ENCODE assay signal across 9 cellular contexts in genomic region chr14:68250950-68251765, GRCh38.
DNase-seq lines count a peak whose midpoint lies in the region; ATAC-seq, FAIRE-seq and TF ChIP-seq lines count a peak whose summit lies in the region.
"Had no signal": no experiment of that assay in that cellular context is flagged by ENCODE, and none has a peak within 500 bp of the region (broad histone marks: within the 10 kb centered on the region; RNA-seq: fewer than 3 reads in every experiment).

No MANE protein-coding gene starts in this region.

- 55% methylated on average over 4 of the region's 4 CpGs; no CpG with 5 or more reads in 1 of the 2 experiments for WGBS in H1 (ENCODE audit: extremely low coverage in 1 of 2, insufficient coverage in 1 of 2, insufficient read length in 1 of 2, insufficient replicate concordance in 2 of 2, low coverage in 1 of 2, low lambda C conversion rate in 2 of 2, missing lambda C conversion rate in 1 of 2), 2 experiments

- H3K36me3 ChIP-seq in H1 (ENCODE audit: control insufficient read depth in 2 of 4, insufficient read depth in 4 of 4, low read length in 3 of 4) (no peaks in the 10 kb centered on the region), rectal smooth muscle tissue (ENCODE audit: control insufficient read depth, insufficient read depth, low read length) (no peaks in the 10 kb centered on the region)

- CTCF ChIA-PET in GM10248 (lab: Yijun Ruan, JAX): interaction anchor here (0.8 to 15.7 kb wide), 18 partner anchors 8 to 574 kb away, joined by 3 to 176 read pairs (median 8); no protein-coding TSS in a partner anchor
- CTCF ChIA-PET in H1 (lab: Charles Lee; ENCODE audit: partially characterized antibody): interaction anchor here (0.6 to 6.3 kb wide), 14 partner anchors 9 to 567 kb away, joined by 3 to 76 read pairs (median 3); no protein-coding TSS in a partner anchor

- TF ChIP-seq RAD21 in H1 (IDR thresholded peaks at IDR 0.05 in 1 of 2, conservative IDR thresholded peaks at IDR 0.05 in 1 of 2; ENCODE audit: low read depth in 2 of 2, low read length in 2 of 2): peak in 1 of 2 experiments; percentile 37; a peak in 2 of 4 replicates

- no peaks in the 10 kb centered on the region for H3K79me2 ChIP-seq in H1 (ENCODE audit: control insufficient read depth in 1 of 2, insufficient read depth in 2 of 2, low read length in 2 of 2)

- no peak for TF ChIP-seq POLR2A in H1 (IDR thresholded peaks at IDR 0.05; ENCODE audit: control extremely low read depth in 1 of 2, low read depth in 2 of 2, low read length in 2 of 2)

- H3K27me3 ChIP-seq in H1 (replicated peaks in 1 of 4; ENCODE audit: control insufficient read depth in 3 of 4, extremely low read depth in 1 of 4, insufficient read depth in 3 of 4, low read length in 3 of 4) (no peaks in the 10 kb centered on the region), rectal smooth muscle tissue (ENCODE audit: control insufficient read depth, insufficient read depth, low read length) (no peaks in the 10 kb centered on the region)

- no peak overlapping the region for H2AFZ ChIP-seq in H1 (ENCODE audit: low read length)

- no peak overlapping the region for H2BK5ac ChIP-seq in H1 (ENCODE audit: low read depth, low read length)

- H3K9ac ChIP-seq in H1 (replicated peaks in 1 of 4; ENCODE audit: extremely low read depth in 1 of 4, low read depth in 3 of 4, low read length in 3 of 4): no peak overlapping the region
- no peak overlapping the region for H3K9ac ChIP-seq in rectal smooth muscle tissue (ENCODE audit: low read length)

- peak; percentile 23 for TF ChIP-seq CTCF in GM10248 (IDR thresholded peaks at IDR 0.05; ENCODE audit: control extremely low read depth, extremely low read depth, low read depth, missing control alignments)
- TF ChIP-seq CTCF in H1 (IDR thresholded peaks at IDR 0.05; ENCODE audit: control extremely low read depth in 1 of 3, insufficient read depth in 1 of 3, low read depth in 1 of 3, low read length in 3 of 3): peak in 1 of 3 experiments; percentile 2; a peak in 1 of 4 replicates
- no peak for TF ChIP-seq CTCF in D721Med (IDR thresholded peaks at IDR 0.05; ENCODE audit: insufficient read depth, missing control alignments)

- FAIRE-seq in H1 (lab: Jason Lieb, UNC): no peak
- no peak for FAIRE-seq in D721Med (lab: Jason Lieb, UNC)

- no peak overlapping the region for H4K5ac ChIP-seq in H1 (ENCODE audit: insufficient read length, low read depth, low read length)

- H3K9me3 ChIP-seq in H1 (ENCODE audit: insufficient read depth in 2 of 2, low read depth in 1 of 2, low read length in 1 of 2): no peaks in the 10 kb centered on the region

- H2BK120ac ChIP-seq in H1 (replicated peaks; ENCODE audit: low read depth, low read length): no peak overlapping the region

- H2AK5ac ChIP-seq in H1 (ENCODE audit: low read depth, low read length): 0 out of 2 replicates have a peak overlapping the region, but pooled peaks have one; percentile 19

- no peak overlapping the region for H3K4me3 ChIP-seq in H1 (ENCODE audit: extremely low read depth in 1 of 4, insufficient read depth in 2 of 4, low read depth in 3 of 4, low read length in 4 of 4)
- no peak overlapping the region for H3K4me3 ChIP-seq in rectal smooth muscle tissue (ENCODE audit: low read length)

- no peak overlapping the region for H3K56ac ChIP-seq in H1 (replicated peaks; ENCODE audit: insufficient read length, low read depth, low read length)

- H2BK12ac ChIP-seq in H1 (ENCODE audit: low read depth, low read length): no peak overlapping the region

- H3K23ac ChIP-seq in H1 (ENCODE audit: insufficient read length): no peak overlapping the region

- H4K8ac ChIP-seq in H1 (ENCODE audit: extremely low read depth, insufficient read depth, low read length): no peak overlapping the region

- H3K4me1 ChIP-seq in H1 (replicated peaks in 1 of 4; ENCODE audit: control insufficient read depth in 3 of 4, insufficient read depth in 4 of 4, low read length in 3 of 4) (peaks cover 2 to 22% (median 14%) of the 10 kb centered on the region in 4 experiments; a peak in 5 of 7 replicates), rectal smooth muscle tissue (ENCODE audit: control insufficient read depth, insufficient read depth, low read length) (peaks cover 60% of the 10 kb centered on the region)

- H3K4me2 ChIP-seq in H1 (ENCODE audit: insufficient read depth in 1 of 2, low read depth in 2 of 2, low read length in 2 of 2): no peak overlapping the region

- no peaks in the 10 kb centered on the region for H4K20me1 ChIP-seq in H1 (replicated peaks in 1 of 2; ENCODE audit: control insufficient read depth in 1 of 2, insufficient read depth in 2 of 2, low read length in 2 of 2)

- H3K27ac ChIP-seq in H1 (ENCODE audit: low read depth, low read length) (no peak overlapping the region), rectal smooth muscle tissue (ENCODE audit: low read depth, low read length) (peak overlapping the region; percentile 86)

- DNase-seq in GM10248 (ENCODE audit: extremely low spot score) (no peak), NCI-H1105 (lab: John Stamatoyannopoulos, UW) (peak; percentile 12), H1 (ENCODE audit: low read depth in 1 of 2, low spot score in 2 of 2) (no peak), T1000 (lab: John Stamatoyannopoulos, UW) (no peak), D721Med (ENCODE audit: insufficient read length, low spot score) (no peak), HPDE6-E6E7 (ENCODE audit: extremely low spot score) (no peak)
- DNase-seq: head of caudate nucleus had no signal

- H3K14ac ChIP-seq in H1 (ENCODE audit: insufficient read length): no peak overlapping the region

- no peaks in the 10 kb centered on the region for H3K23me2 ChIP-seq in H1 (ENCODE audit: low read depth, low read length)

- TF ChIP-seq EP300 in H1 (IDR thresholded peaks at IDR 0.05; ENCODE audit: borderline replicate concordance in 1 of 2, low read depth in 2 of 2, low read length in 2 of 2): no peak

- peak overlapping the region; percentile 51; the same call in 1 of the 2 replicates for H2BK20ac ChIP-seq in H1 (ENCODE audit: low read length)

- POLR2A ChIA-PET in GM10248 (lab: Yijun Ruan, JAX) (no interaction called here), H1 (lab: Charles Lee; ENCODE audit: partially characterized antibody) (interaction anchor here (1.2 to 3.1 kb wide), 4 partner anchors 10 to 565 kb away, joined by 4 to 15 read pairs (median 5); partner anchors contain the start of gene ZFP36L1)

- no peak overlapping the region for H3K4ac ChIP-seq in H1 (replicated peaks; ENCODE audit: insufficient read length, low read depth, low read length)

- no peak overlapping the region for H3K18ac ChIP-seq in H1 (ENCODE audit: extremely low read depth, low read length)

- H2BK15ac ChIP-seq in H1 (ENCODE audit: low read length): no peak overlapping the region

- no peak for ATAC-seq in HG03442 (IDR thresholded peaks at IDR 0.05; ENCODE audit: unreplicated experiment)

- H4K91ac ChIP-seq in H1 (replicated peaks; ENCODE audit: insufficient read length, low read length): peak overlapping the region; percentile 47

- H3K79me1 ChIP-seq in H1 (ENCODE audit: low read depth, low read length): no peaks in the 10 kb centered on the region

TF ChIP-seq in H1, 55 proteins besides CTCF, POLR2A, EP300 and RAD21:
- no peak for TF ChIP-seq SUZ12 (IDR thresholded peaks at IDR 0.05; ENCODE audit: low read length)
- no peak for TF ChIP-seq JUND (IDR thresholded peaks at IDR 0.05; ENCODE audit: low read length)
- TF ChIP-seq GABPA (IDR thresholded peaks at IDR 0.05; ENCODE audit: borderline replicate concordance, insufficient read depth, low read length): no peak
- TF ChIP-seq TCF12 (IDR thresholded peaks at IDR 0.05; ENCODE audit: low read depth, low read length): no peak
- no peak for TF ChIP-seq SP4 (IDR thresholded peaks at IDR 0.05; ENCODE audit: low read length)
- no peak for TF ChIP-seq SIX5 (IDR thresholded peaks at IDR 0.05; ENCODE audit: low read depth, low read length)
- TF ChIP-seq CTBP2 (IDR thresholded peaks at IDR 0.05; ENCODE audit: borderline replicate concordance, insufficient read depth, insufficient read length, low read length): no peak
- no peak for TF ChIP-seq ZNF274 (IDR thresholded peaks at IDR 0.05; ENCODE audit: borderline replicate concordance, extremely low read depth, low read length)
- no peak for TF ChIP-seq POLR2AphosphoS5 (IDR thresholded peaks at IDR 0.05; ENCODE audit: low read depth, low read length)
